In genomic region chr14:69675246-69675583, GRCh38 we compare ENCODE assay signal across 16 cellular contexts.
DNase-seq lines count a peak whose midpoint lies in the region; ATAC-seq, FAIRE-seq and TF ChIP-seq lines count a peak whose summit lies in the region.
"Had no signal": no experiment of that assay in that cellular context is flagged by ENCODE, and none has a peak within 500 bp of the region (broad histone marks: within the 10 kb centered on the region; RNA-seq: fewer than 3 reads in every experiment).

No MANE protein-coding gene starts in this region.

- CTCF ChIA-PET in activated CD4-positive, alpha-beta T cell treated with anti-CD3 and anti-CD28 coated beads, Interleukin-2, amount 10 ng/mL, durations not matched to agents 7 days and 5 days (lab: Charles Lee), result interaction anchor here (1.0 to 3.2 kb wide), 7 partner anchors 10 to 45 kb away, joined by 3 to 22 read pairs (median 5); no protein-coding TSS in a partner anchor

- H3K4me3 Mint-ChIP-seq in activated CD4-positive, alpha-beta T cell treated with anti-CD3 and anti-CD28 coated beads, Interleukin-2, amount 10 ng/mL, durations not matched to agents 7 days and 5 days, result peak overlapping the region; percentile 26
- peak overlapping the region; percentile 77 to 79 for H3K4me3 Mint-ChIP-seq in activated T-cell treated with anti-CD3 and anti-CD28 coated beads, Interleukin-2, amount 50 U/mL, for 72 hours
- peak overlapping the region; percentile 12 to 20 for H3K4me3 Mint-ChIP-seq in stimulated activated naive B cell treated with anti-CD40 and anti-IgM and Interleukin-4, amounts not matched to agents 10 μg/mL and 1 μg/mL and 100 μg/mL, for 72 hours

- H3K9me3 ChIP-seq in heart right ventricle, result no peaks in the 10 kb centered on the region
- H3K9me3 ChIP-seq: sigmoid colon had no signal

- no peaks in the 10 kb centered on the region for H3K9me3 Mint-ChIP-seq in activated CD4-positive, alpha-beta T cell treated with anti-CD3 and anti-CD28 coated beads, Interleukin-2, amount 10 ng/mL, durations not matched to agents 7 days and 5 days
- H3K9me3 Mint-ChIP-seq in activated T-cell treated with anti-CD3 and anti-CD28 coated beads, Interleukin-2, amount 50 U/mL, for 72 hours, result no peaks in the 10 kb centered on the region
- H3K9me3 Mint-ChIP-seq in stimulated activated naive B cell treated with anti-CD40 and anti-IgM and Interleukin-4, amounts not matched to agents 10 μg/mL and 1 μg/mL and 100 μg/mL, for 72 hours, result no peaks in the 10 kb centered on the region

- 10 to 14% methylated on average over 1 of the region's 1 CpG for WGBS in heart right ventricle, 2 donors

- H3K36me3 Mint-ChIP-seq in activated CD4-positive, alpha-beta T cell treated with anti-CD3 and anti-CD28 coated beads, Interleukin-2, amount 10 ng/mL, durations not matched to agents 7 days and 5 days (ENCODE audit: low read depth), result peaks cover 28% of the 10 kb centered on the region
- peaks cover 3 to 10% of the 10 kb centered on the region in 2 donors for H3K36me3 Mint-ChIP-seq in activated T-cell treated with anti-CD3 and anti-CD28 coated beads, Interleukin-2, amount 50 U/mL, for 72 hours (ENCODE audit: insufficient read depth in 2 of 2)
- peaks cover 4 to 27% of the 10 kb centered on the region in 2 donors for H3K36me3 Mint-ChIP-seq in stimulated activated naive B cell treated with anti-CD40 and anti-IgM and Interleukin-4, amounts not matched to agents 10 μg/mL and 1 μg/mL and 100 μg/mL, for 72 hours

- H3K36me3 ChIP-seq in heart right ventricle, result peaks cover 0 to 9% (median 0%) of the 10 kb centered on the region in 9 donors
- H3K36me3 ChIP-seq: sigmoid colon had no signal

- no peak for DNase-seq in activated CD4-positive, alpha-beta T cell treated with anti-CD3 and anti-CD28 coated beads, Interleukin-2, amount 10 ng/mL, durations not matched to agents 7 days and 5 days
- DNase-seq in activated CD4-positive, alpha-beta T cell treated with anti-CD3 and anti-CD28 coated beads for 1 hour, result no peak
- DNase-seq in activated T-cell treated with anti-CD3 and anti-CD28 coated beads, Interleukin-2, amount 50 U/mL, for 72 hours, result no peak
- DNase-seq in heart right ventricle (peak in 1 of 2 donors; percentile 36), RCC 7860 (ENCODE audit: low spot score) (no peak), omental fat pad (ENCODE audit: low spot score) (no peak), NOMO-1 treated with DMSO at 0.1 percent for 48 hours (lab: John Stamatoyannopoulos, UW; ENCODE audit: unreplicated experiment) (no peak)
- no peak for DNase-seq in stimulated activated naive B cell treated with anti-CD40 and anti-IgM and Interleukin-4, amounts not matched to agents 10 μg/mL and 1 μg/mL and 100 μg/mL, for 72 hours
- DNase-seq: activated effector memory CD4-positive, alpha-beta T cell treated with anti-CD3 and anti-CD28 coated beads, Interleukin-2, amount 50 U/mL, for 16 hours; COR-L47; IMR-90; NCI-H146; NCI-H446; OCI-M1; sigmoid colon had no signal

- ATAC-seq in activated T-cell treated with anti-CD3 and anti-CD28 coated beads, Interleukin-2, amount 50 U/mL, for 72 hours (replicated peaks in 1 of 2), result no peak
- ATAC-seq in heart right ventricle (peak in 6 of 8 donors; percentile 19 to 76 (median 59)), omental fat pad (ENCODE audit: low FRiP score) (no peak)
- ATAC-seq in stimulated activated naive B cell treated with anti-CD40 and anti-IgM and Interleukin-4, amounts not matched to agents 10 μg/mL and 1 μg/mL and 100 μg/mL, for 72 hours (replicated peaks), result no peak

- POLR2A ChIA-PET in activated CD4-positive, alpha-beta T cell treated with anti-CD3 and anti-CD28 coated beads, Interleukin-2, amount 10 ng/mL, durations not matched to agents 7 days and 5 days (lab: Charles Lee), result no interaction called here

- H3K4me3 ChIP-seq in heart right ventricle, result no peak overlapping the region
- H3K4me3 ChIP-seq: sigmoid colon had no signal

- peak in 2 of 9 donors; percentile 14 to 16 for TF ChIP-seq CTCF in heart right ventricle (IDR thresholded peaks at IDR 0.05)
- TF ChIP-seq CTCF in omental fat pad (IDR thresholded peaks at IDR 0.05), result no peak

- peaks cover 40 to 89% (median 72%) of the 10 kb centered on the region in 9 donors for H3K4me1 ChIP-seq in heart right ventricle

- no peaks in the 10 kb centered on the region for H3K27me3 ChIP-seq in heart right ventricle
- H3K27me3 ChIP-seq: sigmoid colon had no signal

- peak overlapping the region; percentile 89 for H3K27ac Mint-ChIP-seq in activated CD4-positive, alpha-beta T cell treated with anti-CD3 and anti-CD28 coated beads, Interleukin-2, amount 10 ng/mL, durations not matched to agents 7 days and 5 days
- H3K27ac Mint-ChIP-seq in activated T-cell treated with anti-CD3 and anti-CD28 coated beads, Interleukin-2, amount 50 U/mL, for 72 hours, result peak overlapping the region; percentile 97
- H3K27ac Mint-ChIP-seq in stimulated activated naive B cell treated with anti-CD40 and anti-IgM and Interleukin-4, amounts not matched to agents 10 μg/mL and 1 μg/mL and 100 μg/mL, for 72 hours, result peak overlapping the region; percentile 73

- no peak for FAIRE-seq in RCC 7860 (lab: Jason Lieb, UNC)
- FAIRE-seq: G401.6 had no signal

- peaks cover 73% of the 10 kb centered on the region for H3K4me1 Mint-ChIP-seq in activated CD4-positive, alpha-beta T cell treated with anti-CD3 and anti-CD28 coated beads, Interleukin-2, amount 10 ng/mL, durations not matched to agents 7 days and 5 days
- H3K4me1 Mint-ChIP-seq in activated T-cell treated with anti-CD3 and anti-CD28 coated beads, Interleukin-2, amount 50 U/mL, for 72 hours (ENCODE audit: low read depth), result peaks cover 75% of the 10 kb centered on the region
- peaks cover 59 to 72% of the 10 kb centered on the region in 2 donors for H3K4me1 Mint-ChIP-seq in stimulated activated naive B cell treated with anti-CD40 and anti-IgM and Interleukin-4, amounts not matched to agents 10 μg/mL and 1 μg/mL and 100 μg/mL, for 72 hours

- no peaks in the 10 kb centered on the region for H3K27me3 Mint-ChIP-seq in activated CD4-positive, alpha-beta T cell treated with anti-CD3 and anti-CD28 coated beads, Interleukin-2, amount 10 ng/mL, durations not matched to agents 7 days and 5 days
- no peaks in the 10 kb centered on the region for H3K27me3 Mint-ChIP-seq in activated T-cell treated with anti-CD3 and anti-CD28 coated beads, Interleukin-2, amount 50 U/mL, for 72 hours (ENCODE audit: low read depth)
- no peaks in the 10 kb centered on the region for H3K27me3 Mint-ChIP-seq in stimulated activated naive B cell treated with anti-CD40 and anti-IgM and Interleukin-4, amounts not matched to agents 10 μg/mL and 1 μg/mL and 100 μg/mL, for 72 hours

- peak overlapping the region in 9 of 10 donors; percentile 24 to 75 (median 70) for H3K27ac ChIP-seq in heart right ventricle

- intact Hi-C loops in heart right ventricle (cut with DNase I), result loop anchor here in 7 of 10 donors (5.0 to 10.0 kb wide), 2 partner anchors 37 to 60 kb away; partner anchors contain the start of gene SUSD6 (in 4 of the 7)

Comparison
In these comparisons a context has a peak if more than half of its experiments do, and no peak if none do; other contexts are left out.
1. H3K4me3 Mint-ChIP-seq: peak in every context shown above with its lines; median percentile 78 in activated T-cell treated with anti-CD3 and anti-CD28 coated beads, Interleukin-2, amount 50 U/mL, for 72 hours; 26 in activated CD4-positive, alpha-beta T cell treated with anti-CD3 and anti-CD28 coated beads, Interleukin-2, amount 10 ng/mL, durations not matched to agents 7 days and 5 days; 16 in stimulated activated naive B cell treated with anti-CD40 and anti-IgM and Interleukin-4, amounts not matched to agents 10 μg/mL and 1 μg/mL and 100 μg/mL, for 72 hours.
2. ATAC-seq: peak in heart right ventricle (6 of 8); none in activated T-cell treated with anti-CD3 and anti-CD28 coated beads, Interleukin-2, amount 50 U/mL, for 72 hours (0 of 2), stimulated activated naive B cell treated with anti-CD40 and anti-IgM and Interleukin-4, amounts not matched to agents 10 μg/mL and 1 μg/mL and 100 μg/mL, for 72 hours (0 of 2) and omental fat pad (single experiment).
3. Peak in every context shown above with its lines, with median percentiles within 50 percentile points of each other: H3K27ac Mint-ChIP-seq.